2 cellular contexts compared by ENCODE assay signal in genomic region chr12:104596876-104597833, GRCh38.
A peak's percentile ranks its signal among the peaks of the same experiment; 100 is the strongest.
TF ChIP-seq lines count a peak whose summit lies in the region.

No MANE protein-coding gene starts in this region.

TF ChIP-seq in IMR-90, 13 proteins besides CTCF, POLR2A, EP300 and RAD21:
- TF ChIP-seq MAFK (IDR thresholded peaks at IDR 0.05; ENCODE audit: low read depth, low read length): no peak
- no peak for TF ChIP-seq BHLHE40 (IDR thresholded peaks at IDR 0.05; ENCODE audit: low read depth, low read length)
- TF ChIP-seq FOS (IDR thresholded peaks at IDR 0.05; ENCODE audit: low read depth, low read length): no peak
- no peak for TF ChIP-seq RCOR1 (IDR thresholded peaks at IDR 0.05; ENCODE audit: insufficient replicate concordance, low read length)
- TF ChIP-seq RFX5 (IDR thresholded peaks at IDR 0.05; ENCODE audit: low read depth, low read length): no peak
- TF ChIP-seq SMC3 (IDR thresholded peaks at IDR 0.05; ENCODE audit: low read depth, low read length): no peak
- TF ChIP-seq USF2 (IDR thresholded peaks at IDR 0.05; ENCODE audit: low read depth, low read length): no peak
- no peak for TF ChIP-seq CEBPB (IDR thresholded peaks at IDR 0.05; ENCODE audit: low read depth, low read length)
- TF ChIP-seq CHD1 (IDR thresholded peaks at IDR 0.05; ENCODE audit: low read depth, low read length): no peak
- TF ChIP-seq NFE2L2 (IDR thresholded peaks at IDR 0.05; ENCODE audit: low read depth, low read length): no peak
- TF ChIP-seq, protein P1, sequence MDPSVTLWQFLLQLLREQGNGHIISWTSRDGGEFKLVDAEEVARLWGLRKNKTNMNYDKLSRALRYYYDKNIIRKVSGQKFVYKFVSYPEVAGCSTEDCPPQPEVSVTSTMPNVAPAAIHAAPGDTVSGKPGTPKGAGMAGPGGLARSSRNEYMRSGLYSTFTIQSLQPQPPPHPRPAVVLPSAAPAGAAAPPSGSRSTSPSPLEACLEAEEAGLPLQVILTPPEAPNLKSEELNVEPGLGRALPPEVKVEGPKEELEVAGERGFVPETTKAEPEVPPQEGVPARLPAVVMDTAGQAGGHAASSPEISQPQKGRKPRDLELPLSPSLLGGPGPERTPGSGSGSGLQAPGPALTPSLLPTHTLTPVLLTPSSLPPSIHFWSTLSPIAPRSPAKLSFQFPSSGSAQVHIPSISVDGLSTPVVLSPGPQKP (IDR thresholded peaks at IDR 0.05; ENCODE audit: borderline replicate concordance, low read depth, low read length): no peak
- no peak for TF ChIP-seq MAZ (IDR thresholded peaks at IDR 0.05; ENCODE audit: borderline replicate concordance, low read depth, low read length)
- no peak for TF ChIP-seq MXI1 (IDR thresholded peaks at IDR 0.05; ENCODE audit: borderline replicate concordance, low read depth, low read length)

TF ChIP-seq in K562, 482 proteins besides CTCF, POLR2A, EP300 and RAD21:
- TF ChIP-seq ZKSCAN1 (IDR thresholded peaks at IDR 0.05; ENCODE audit: low read depth, low read length): peak; percentile 91
- TF ChIP-seq ARHGAP35 (IDR thresholded peaks at IDR 0.05; ENCODE audit: partially characterized antibody): no peak
